In genomic region chr12:120437735-120438494, GRCh38 we compare ENCODE assay signal across 8 cellular contexts. TPM values are rescaled to one million over a fixed set of nuclear protein-coding genes. Genes with fewer than 3 reads are reported as not detected.
A peak's percentile ranks its signal among the peaks of the same experiment; 100 is the strongest.
DNase-seq lines count a peak whose midpoint lies in the region; ATAC-seq and TF ChIP-seq lines count a peak whose summit lies in the region.

Gene COX6A1 (plus strand): TSS chr12:120438113. CDS start chr12:120438127, 14 bp downstream.

- peak within 1 kb of the TSS; percentile 97 for H3K4me2 ChIP-seq in IMR-90 (ENCODE audit: low read depth, low read length)

- 0 out of 2 replicates have a peak, but pooled peaks cover 7% of the 10 kb centered on the region for H4K20me1 ChIP-seq in IMR-90 (ENCODE audit: insufficient read depth, low read length)

- H3K27me3 ChIP-seq in IMR-90 (ENCODE audit: control insufficient read depth, insufficient read depth, low read length), result peaks cover 4% of the 10 kb centered on the region

- peak within 1 kb of the TSS; percentile 69 for H3K56ac ChIP-seq in IMR-90 (ENCODE audit: extremely low read depth, insufficient read depth, low read length)

- H3K4me1 ChIP-seq in IMR-90 (ENCODE audit: control insufficient read depth, insufficient read depth, low read length) (peaks cover 4% of the 10 kb centered on the region; the same call in 1 of the 2 replicates), mucosa of descending colon (ENCODE audit: low read depth) (peaks cover 17% of the 10 kb centered on the region)

- H2BK120ac ChIP-seq in IMR-90 (ENCODE audit: low read depth, low read length), result 0 out of 2 replicates have a peak within 1 kb of the TSS, but pooled peaks have one; percentile 21

- ATAC-seq in GM21528 (IDR thresholded peaks at IDR 0.05; ENCODE audit: low FRiP score, unreplicated experiment) (peak; percentile 96), IMR-90 (ENCODE audit: low read depth) (peak; percentile 99), mucosa of descending colon (peak; percentile 99)

- no peaks in the 10 kb centered on the region for H3K9me3 ChIP-seq in IMR-90 (ENCODE audit: control insufficient read depth, insufficient read depth, low read length)
- no peaks in the 10 kb centered on the region for H3K9me3 ChIP-seq in mucosa of descending colon

- peak within 1 kb of the TSS; percentile 26; the same call in 1 of the 2 replicates for H3K18ac ChIP-seq in IMR-90 (ENCODE audit: low read depth, low read length)

- H3K36me3 ChIP-seq in IMR-90 (ENCODE audit: control insufficient read depth, insufficient read depth, low read length), result peaks cover 3% of the 10 kb centered on the region
- no peaks in the 10 kb centered on the region for H3K36me3 ChIP-seq in mucosa of descending colon (ENCODE audit: low read depth)

- peak within 1 kb of the TSS; percentile 75 for H3K4ac ChIP-seq in IMR-90 (ENCODE audit: low read depth, low read length)

- peak within 1 kb of the TSS; percentile 59 for H3K27ac ChIP-seq in IMR-90 (ENCODE audit: insufficient read depth, low read length)

- no peak for TF ChIP-seq RAD21 in IMR-90 (IDR thresholded peaks at IDR 0.05; ENCODE audit: low read length)

- peaks cover 10 to 33% of the 10 kb centered on the region in 2 experiments for H3K79me1 ChIP-seq in IMR-90 (ENCODE audit: low read depth in 1 of 2, low read length in 2 of 2)

- in situ Hi-C loops in IMR-90 (cut with MboI; ENCODE audit: low sequenced_read_pairs), result loop anchor here (25.0 kb wide), 1 partner anchor 101 kb away; the partner anchor contains the start of gene PLA2G1B

- peak within 1 kb of the TSS; percentile 46 for H4K91ac ChIP-seq in IMR-90 (ENCODE audit: insufficient read depth, low read depth, low read length)

- H2BK20ac ChIP-seq in IMR-90 (ENCODE audit: low read depth, low read length), result no peak within 1 kb of the TSS

- peak within 1 kb of the TSS; percentile 77 for H2AK9ac ChIP-seq in IMR-90 (replicated peaks; ENCODE audit: low read depth, low read length, poor library complexity)

- H3K23ac ChIP-seq in IMR-90 (ENCODE audit: low read depth, low read length), result peak within 1 kb of the TSS; percentile 33

- H3K4me3 ChIP-seq in IMR-90 (ENCODE audit: insufficient read depth, low read depth, low read length) (peak within 1 kb of the TSS; percentile 79), epithelial cell of esophagus (ENCODE audit: low read length) (peak within 1 kb of the TSS; percentile 50), mucosa of descending colon (peak within 1 kb of the TSS; percentile 71)

- H2BK15ac ChIP-seq in IMR-90 (ENCODE audit: low read depth, low read length), result no peak within 1 kb of the TSS; the same call in 2 of the 3 replicates

- peak within 1 kb of the TSS; percentile 98 for H2AFZ ChIP-seq in IMR-90 (replicated peaks; ENCODE audit: low read length, poor library complexity)

- peak; percentile 100 for DNase-seq in DMS153 (lab: John Stamatoyannopoulos, UW)
- peak; percentile 97 for DNase-seq in IMR-90
- DNase-seq in OCI-M1 (lab: John Stamatoyannopoulos, UW), result peak; percentile 99
- DNase-seq in activated T-cell treated with anti-CD3 and anti-CD28 coated beads for 24 hours (ENCODE audit: low read depth), result peak; percentile 97
- peak; percentile 99 for DNase-seq in epithelial cell of esophagus (ENCODE audit: low read depth)
- peak; percentile 95 to 98 (median 98) for DNase-seq in mucosa of descending colon
- peak; percentile 95 for DNase-seq in stimulated activated CD8-positive, alpha-beta memory T cell treated with anti-CD3 and anti-CD28 coated beads, Interleukin-4, amount 100 ng/mL, for 24 hours (ENCODE audit: low read depth)

- TF ChIP-seq POLR2A in IMR-90 (IDR thresholded peaks at IDR 0.05; ENCODE audit: low read depth, low read length), result peak; percentile 57; the same call in 1 of the 2 replicates

- CTCF ChIA-PET in IMR-90 (lab: Yijun Ruan, JAX), result interaction anchor here (1.0 kb wide), 1 partner anchor 211 kb away, joined by 3 read pairs; no protein-coding TSS in a partner anchor

- TF ChIP-seq CTCF in IMR-90 (conservative IDR thresholded peaks at IDR 0.05; ENCODE audit: low read depth, low read length) (no peak), epithelial cell of esophagus (IDR thresholded peaks at IDR 0.05; ENCODE audit: insufficient read depth, low read depth, low read length, missing control alignments) (peak; percentile 13), mucosa of descending colon (IDR thresholded peaks at IDR 0.05) (peak; percentile 20)

- peak within 1 kb of the TSS; percentile 56 for H3K14ac ChIP-seq in IMR-90 (replicated peaks; ENCODE audit: low read depth, low read length)

- H3K9ac ChIP-seq in IMR-90 (ENCODE audit: low read depth, low read length), result peak within 1 kb of the TSS; percentile 83

- intact Hi-C loops in IMR-90 (cut with micrococcal nuclease), result no loop called here
- intact Hi-C loops in mucosa of descending colon (cut with DNase I, micrococcal nuclease), result no loop called here

- H3K9me1 ChIP-seq in IMR-90 (ENCODE audit: insufficient read depth, low read length), result no peaks in the 10 kb centered on the region

- TSS peak; percentile 75 for BruUV-seq in IMR-90 (replicated peaks; lab: Mats Ljungman, UMichigan)

- POLR2A ChIA-PET in IMR-90 (lab: Charles Lee; ENCODE audit: unreplicated experiment), result no interaction called here

- H4K5ac ChIP-seq in IMR-90 (ENCODE audit: low read depth, low read length), result peak within 1 kb of the TSS; percentile 97

- H2BK5ac ChIP-seq in IMR-90 (ENCODE audit: low read depth, low read length, poor library complexity, severe bottlenecking), result peak within 1 kb of the TSS; percentile 40

- 2% methylated on average over 39 of the region's 59 CpGs; no CpG with 5 or more reads in 1 of the 2 experiments for WGBS in IMR-90 (ENCODE audit: extremely low coverage in 2 of 2, insufficient read length in 1 of 2), 2 experiments

- H2AK5ac ChIP-seq in IMR-90 (ENCODE audit: low read depth, low read length), result peak within 1 kb of the TSS; percentile 75; the same call in 1 of the 2 replicates

- peak within 1 kb of the TSS; percentile 90 to 98 for H4K8ac ChIP-seq in IMR-90 (ENCODE audit: low read depth in 2 of 2, low read length in 2 of 2)

- dilution Hi-C loops in IMR-90 (cut with HindIII; ENCODE audit: low sequenced_read_pairs, unreplicated experiment), result no loop called here

TF ChIP-seq in IMR-90, 13 proteins besides CTCF, POLR2A, EP300 and RAD21:
- TF ChIP-seq CHD1 (IDR thresholded peaks at IDR 0.05; ENCODE audit: low read depth, low read length) (no peak), MXI1 (IDR thresholded peaks at IDR 0.05; ENCODE audit: borderline replicate concordance, low read depth, low read length) (0 out of 2 replicates have a peak, but pooled peaks have one; percentile 9)

RNA-seq across cellular contexts. Expression of gene COX6A1, which starts in this region (rescaled TPM):
- total RNA-seq in IMR-90 (2012; rRNA removed) (339 and 396 TPM in 2 replicates), mucosa of descending colon (100 to 1,000 TPM; 509 to 899 (median 865) TPM)
- 541 and 664 TPM in 2 replicates for polyA plus RNA-seq in IMR-90 (2012; rRNA removed)
- polyA plus RNA-seq in IMR-90 (2012; cell fraction: cytosol; rRNA removed), result 1,474 and 2,112 TPM in 2 replicates
- 252 and 454 TPM in 2 replicates for polyA plus RNA-seq in IMR-90 (2012; cell fraction: nucleus; rRNA removed; ENCODE audit: low replicate concordance)

Comparison
In these comparisons a context has a peak if more than half of its experiments do, and no peak if none do; other contexts are left out.
1. Peak in every context shown above with its lines: DNase-seq, ATAC-seq, H3K4me3 ChIP-seq and H3K27ac ChIP-seq.